In the genomic region with DNA sequence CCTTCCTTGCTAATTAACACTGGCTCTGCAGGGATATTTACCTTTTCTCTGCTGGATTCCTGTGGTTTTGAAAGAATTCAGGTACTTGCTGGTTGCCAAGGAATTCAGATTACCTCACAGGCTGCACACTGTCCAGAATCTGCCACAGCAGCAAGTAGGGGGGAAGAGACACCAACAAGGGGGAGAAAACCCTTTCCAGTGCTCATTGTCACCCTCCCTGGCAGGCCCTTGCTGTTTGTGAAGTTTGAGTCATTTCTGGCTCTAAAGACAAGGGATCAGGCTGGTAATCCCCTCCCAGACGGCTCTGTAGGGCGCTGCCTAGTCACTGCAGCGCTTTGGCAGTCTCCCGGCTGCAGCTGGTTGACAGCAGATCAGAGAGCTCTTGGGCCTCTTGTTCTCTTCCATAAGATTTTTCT, we compare ENCODE assay signal across 8 cellular contexts. TPM values are rescaled to one million over a fixed set of nuclear protein-coding genes. Genes with fewer than 3 reads are reported as not detected.
DNase-seq lines count a peak whose midpoint lies in the region; ATAC-seq lines count a peak whose summit lies in the region.

No MANE protein-coding gene starts in this region.

- no peaks in the 10 kb centered on the region for H3K27me3 ChIP-seq in SJCRH30

- DNase-seq in activated naive CD8-positive, alpha-beta T cell treated with anti-CD3 and anti-CD28 coated beads, Interleukin-2, amount 50 U/mL, for 24 hours: peak; percentile 1
- DNase-seq in activated naive CD8-positive, alpha-beta T cell treated with anti-CD3 and anti-CD28 coated beads for 36 hours: no peak
- DNase-seq in SJCRH30 (peak; percentile 86), fibroblast of the conjunctiva (ENCODE audit: low read depth) (peak; percentile 67), nucleus accumbens (lab: John Stamatoyannopoulos, UW) (peak in 55 of 56 donors; percentile 13 to 91 (median 76)), NCI-H510A treated with DMSO at 0.1 percent for 48 hours (lab: John Stamatoyannopoulos, UW) (no peak)

- H3K4me3 ChIP-seq in SJCRH30: 0 out of 2 replicates have a peak overlapping the region, but pooled peaks have one; percentile 6

- peaks cover 2% of the 10 kb centered on the region for H3K36me3 ChIP-seq in SJCRH30

- no peaks in the 10 kb centered on the region for H3K4me1 Mint-ChIP-seq in activated naive CD8-positive, alpha-beta T cell treated with anti-CD3 and anti-CD28 coated beads, Interleukin-2, amount 50 U/mL, for 24 hours
- H3K4me1 Mint-ChIP-seq in activated naive CD8-positive, alpha-beta T cell treated with anti-CD3 and anti-CD28 coated beads for 36 hours: no peaks in the 10 kb centered on the region

- H3K9me3 ChIP-seq in SJCRH30 (replicated peaks): no peaks in the 10 kb centered on the region

- peak; percentile 28 for ATAC-seq in activated naive CD8-positive, alpha-beta T cell treated with anti-CD3 and anti-CD28 coated beads, Interleukin-2, amount 50 U/mL, for 24 hours
- ATAC-seq in GM21576 (IDR thresholded peaks at IDR 0.05; ENCODE audit: unreplicated experiment) (no peak), GM19397 (IDR thresholded peaks at IDR 0.05; ENCODE audit: unreplicated experiment) (no peak)

- peaks cover 25% of the 10 kb centered on the region for H3K4me1 ChIP-seq in SJCRH30

- no peaks in the 10 kb centered on the region for H3K27me3 Mint-ChIP-seq in activated naive CD8-positive, alpha-beta T cell treated with anti-CD3 and anti-CD28 coated beads, Interleukin-2, amount 50 U/mL, for 24 hours
- no peaks in the 10 kb centered on the region for H3K27me3 Mint-ChIP-seq in activated naive CD8-positive, alpha-beta T cell treated with anti-CD3 and anti-CD28 coated beads for 36 hours

- H3K27ac ChIP-seq in SJCRH30: peak overlapping the region; percentile 71

- H3K36me3 Mint-ChIP-seq in activated naive CD8-positive, alpha-beta T cell treated with anti-CD3 and anti-CD28 coated beads, Interleukin-2, amount 50 U/mL, for 24 hours (ENCODE audit: low read depth): peaks cover 13% of the 10 kb centered on the region
- H3K36me3 Mint-ChIP-seq in activated naive CD8-positive, alpha-beta T cell treated with anti-CD3 and anti-CD28 coated beads for 36 hours: peaks cover 4% of the 10 kb centered on the region

- H3K27ac Mint-ChIP-seq in activated naive CD8-positive, alpha-beta T cell treated with anti-CD3 and anti-CD28 coated beads, Interleukin-2, amount 50 U/mL, for 24 hours: no peak overlapping the region
- no peak overlapping the region for H3K27ac Mint-ChIP-seq in activated naive CD8-positive, alpha-beta T cell treated with anti-CD3 and anti-CD28 coated beads for 36 hours

- no peaks in the 10 kb centered on the region for H3K9me3 Mint-ChIP-seq in activated naive CD8-positive, alpha-beta T cell treated with anti-CD3 and anti-CD28 coated beads, Interleukin-2, amount 50 U/mL, for 24 hours
- H3K9me3 Mint-ChIP-seq in activated naive CD8-positive, alpha-beta T cell treated with anti-CD3 and anti-CD28 coated beads for 36 hours: no peaks in the 10 kb centered on the region

- no peak overlapping the region for H3K4me3 Mint-ChIP-seq in activated naive CD8-positive, alpha-beta T cell treated with anti-CD3 and anti-CD28 coated beads, Interleukin-2, amount 50 U/mL, for 24 hours
- no peak overlapping the region for H3K4me3 Mint-ChIP-seq in activated naive CD8-positive, alpha-beta T cell treated with anti-CD3 and anti-CD28 coated beads for 36 hours

RNA-seq across cellular contexts. Expression of a gene that starts 50.8 kb away (rescaled TPM):
- total RNA-seq in activated naive CD8-positive, alpha-beta T cell treated with anti-CD3 and anti-CD28 coated beads for 36 hours: 10 to 100 TPM; 26.9 to 30.5 TPM
- total RNA-seq in SJCRH30 (2014; rRNA removed; shearing (Covaris generic)): 28.2 and 28.8 TPM in 2 replicates

RNA-seq across cellular contexts. Expression of a gene that starts 51.1 kb away (rescaled TPM):
- 10 to 100 TPM; 13.9 to 15.0 TPM for total RNA-seq in activated naive CD8-positive, alpha-beta T cell treated with anti-CD3 and anti-CD28 coated beads for 36 hours
- 12.2 and 14.1 TPM in 2 replicates for total RNA-seq in SJCRH30 (2014; rRNA removed; shearing (Covaris generic))

Comparison
In these comparisons a context has a peak if more than half of its experiments do, and no peak if none do; other contexts are left out.
1. DNase-seq: peak in activated naive CD8-positive, alpha-beta T cell treated with anti-CD3 and anti-CD28 coated beads, Interleukin-2, amount 50 U/mL, for 24 hours (single experiment), SJCRH30 (2 of 2), fibroblast of the conjunctiva (single experiment) and nucleus accumbens (55 of 56); none in activated naive CD8-positive, alpha-beta T cell treated with anti-CD3 and anti-CD28 coated beads for 36 hours (single experiment) and NCI-H510A treated with DMSO at 0.1 percent for 48 hours (single experiment).